In the genomic region with DNA sequence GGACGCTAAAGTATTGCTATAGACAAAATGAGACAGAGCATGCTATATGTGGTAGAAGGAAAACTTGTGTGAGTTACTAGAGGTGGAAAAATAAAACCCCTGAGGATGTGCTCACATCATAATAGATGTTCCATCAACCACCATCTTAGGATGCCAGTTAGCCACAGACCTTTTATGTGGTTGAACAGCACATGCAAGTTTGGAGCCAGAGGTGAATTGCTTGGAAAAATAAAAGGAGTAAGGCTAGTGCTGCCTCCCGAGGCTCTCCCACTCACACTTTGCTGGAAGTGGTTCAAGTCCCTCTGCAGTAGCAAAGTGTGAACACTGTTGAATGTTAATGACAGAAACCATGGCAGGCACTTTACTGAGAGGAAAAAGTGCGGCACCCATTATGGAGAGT, we compare ENCODE assay signal across 18 cellular contexts. TPM values are rescaled to one million over a fixed set of nuclear protein-coding genes. Genes with fewer than 3 reads are reported as not detected.
DNase-seq lines count a peak whose midpoint lies in the region; ATAC-seq and TF ChIP-seq lines count a peak whose summit lies in the region.
"Had no signal": no experiment of that assay in that cellular context is flagged by ENCODE, and none has a peak within 500 bp of the region (broad histone marks: within the 10 kb centered on the region; RNA-seq: fewer than 3 reads in every experiment).

No MANE protein-coding gene starts in this region.

- no peaks in the 10 kb centered on the region for H3K27me3 Mint-ChIP-seq in natural killer cell (ENCODE audit: low read depth in 2 of 2)
- H3K27me3 Mint-ChIP-seq: IgD-negative memory B cell had no signal

- no peak overlapping the region for H3K4me3 Mint-ChIP-seq in natural killer cell
- H3K4me3 Mint-ChIP-seq: IgD-negative memory B cell had no signal

- peak; percentile 29 for DNase-seq in Daoy (ENCODE audit: low read depth)
- DNase-seq in H4 (ENCODE audit: low spot score) = peak; percentile 42
- peak; percentile 45 for DNase-seq in astrocyte of the hippocampus (ENCODE audit: low read depth, low spot score)
- DNase-seq in middle frontal gyrus (ENCODE audit: extremely low spot score, low spot score) = peak; percentile 11
- DNase-seq in activated CD4-positive, alpha-beta T cell treated with anti-CD3 and anti-CD28 coated beads for 48 hours = no peak
- no peak for DNase-seq in DMS79 (lab: John Stamatoyannopoulos, UW)
- DNase-seq in natural killer cell = no peak
- DNase-seq: BE2C, GOT3, NCI-H1694, NCI-H2081, NCI-H2171, NCI-H345, NCI-H524, Peyer's patch, SHP77 had no signal

- ATAC-seq in natural killer cell = no peak

- no peaks in the 10 kb centered on the region for H3K36me3 Mint-ChIP-seq in natural killer cell
- H3K36me3 Mint-ChIP-seq: IgD-negative memory B cell had no signal

- H3K4me1 Mint-ChIP-seq in natural killer cell = no peaks in the 10 kb centered on the region
- H3K4me1 Mint-ChIP-seq: IgD-negative memory B cell had no signal

- H3K27ac Mint-ChIP-seq in natural killer cell = no peak overlapping the region
- H3K27ac Mint-ChIP-seq: IgD-negative memory B cell had no signal

- no peak for TF ChIP-seq CTCF in natural killer cell (IDR thresholded peaks at IDR 0.05)

- intact Hi-C loops in natural killer cell (cut with micrococcal nuclease) = no loop called here

- peaks cover 12 to 15% of the 10 kb centered on the region in 2 donors for H3K9me3 Mint-ChIP-seq in natural killer cell

RNA-seq across cellular contexts. Expression of a gene that starts 39.4 kb away (rescaled TPM):
- total RNA-seq in Daoy (2014; rRNA removed; shearing (Covaris generic)) = 0.17 and 0.27 TPM in 2 replicates
- 0.94 and 2.4 TPM in 2 replicates for total RNA-seq in H4 (2014; rRNA removed; shearing (Covaris generic))
- total RNA-seq in natural killer cell = not detected
- total RNA-seq: A673 had no signal

Comparison
In these comparisons a context has a peak if more than half of its experiments do, and no peak if none do; other contexts are left out.
1. DNase-seq: peak in Daoy (single experiment), H4 (single experiment), astrocyte of the hippocampus (single experiment) and middle frontal gyrus (single experiment); none in activated CD4-positive, alpha-beta T cell treated with anti-CD3 and anti-CD28 coated beads for 48 hours (single experiment), DMS79 (single experiment) and natural killer cell (single experiment).